1 cellular context compared by ENCODE assay signal in genomic region chr17:28726396-28726911, GRCh38.
TF ChIP-seq lines count a peak whose summit lies in the region.

No MANE protein-coding gene starts in this region.

TF ChIP-seq in A549, 52 proteins besides CTCF, POLR2A, EP300 and RAD21 (continued from another document):
- TF ChIP-seq USF2 (IDR thresholded peaks at IDR 0.05): no peak
- TF ChIP-seq FOXS1 (CRISPR knock-in tag; IDR thresholded peaks at IDR 0.05): no peak
- TF ChIP-seq JUN (IDR thresholded peaks at IDR 0.05): no peak
- no peak for TF ChIP-seq JUNB (IDR thresholded peaks at IDR 0.05)
- TF ChIP-seq ZFP36 (IDR thresholded peaks at IDR 0.05; ENCODE audit: borderline replicate concordance, partially characterized antibody): no peak
- TF ChIP-seq REST (IDR thresholded peaks at IDR 0.05): peak; percentile 80
- no peak for TF ChIP-seq TP53 (CRISPR knock-in tag; IDR thresholded peaks at IDR 0.05)
- no peak for TF ChIP-seq BHLHE40 (IDR thresholded peaks at IDR 0.05; ENCODE audit: low read depth, low read length)
- no peak for TF ChIP-seq ZNF302 (CRISPR knock-in tag; IDR thresholded peaks at IDR 0.05)
- peak; percentile 75 for TF ChIP-seq TFCP2L1 (CRISPR knock-in tag; IDR thresholded peaks at IDR 0.05)
- no peak for TF ChIP-seq MYC (IDR thresholded peaks at IDR 0.05; ENCODE audit: borderline replicate concordance, low read length)
- peak; percentile 83 for TF ChIP-seq CHD2 (IDR thresholded peaks at IDR 0.05; ENCODE audit: low read length, partially characterized antibody)
- no peak for TF ChIP-seq HOXB13 (CRISPR knock-in tag; IDR thresholded peaks at IDR 0.05; ENCODE audit: low read depth)
- no peak for TF ChIP-seq HMGXB4 (CRISPR knock-in tag; IDR thresholded peaks at IDR 0.05; ENCODE audit: borderline replicate concordance)
- no peak for TF ChIP-seq KDM1A (IDR thresholded peaks at IDR 0.05; ENCODE audit: low read depth)
